Comparison of ENCODE assay signal across 1 cellular context in genomic region chr19:12933287-12934072, GRCh38.
A peak's percentile ranks its signal among the peaks of the same experiment; 100 is the strongest.
TF ChIP-seq lines count a peak whose summit lies in the region.

TSS of gene FARSA (minus strand) at chr19:12933711. CDS start at chr19:12933696, 15 bp downstream.

TF ChIP-seq in GM12878, 131 proteins besides CTCF, POLR2A, EP300 and RAD21 (continued from another document and continues in another):
- TF ChIP-seq EZH2 (IDR thresholded peaks at IDR 0.05; ENCODE audit: borderline replicate concordance, control insufficient read depth, low read depth, low read length) (no peak), SMAD5 (IDR thresholded peaks at IDR 0.05; ENCODE audit: low read depth) (peak; percentile 80; the same call in 1 of the 2 replicates), IKZF2 (IDR thresholded peaks at IDR 0.05) (no peak), ETV6 (conservative IDR thresholded peaks at IDR 0.05 in 1 of 2, IDR thresholded peaks at IDR 0.05 in 1 of 2; ENCODE audit: borderline replicate concordance in 1 of 2, low read depth in 1 of 2) (no peak), BRCA1 (IDR thresholded peaks at IDR 0.05; ENCODE audit: low read depth, low read length) (no peak), WRNIP1 (IDR thresholded peaks at IDR 0.05; ENCODE audit: borderline replicate concordance, low read depth, low read length) (no peak; the same call in 1 of the 2 replicates), ZNF622 (IDR thresholded peaks at IDR 0.05) (no peak), CHD1 (IDR thresholded peaks at IDR 0.05; ENCODE audit: low read depth, low read length) (0 out of 2 replicates have a peak, but pooled peaks have one; percentile 28), KAT2A (conservative IDR thresholded peaks at IDR 0.05; ENCODE audit: control insufficient read depth, low read depth, low read length) (no peak), IRF5 (IDR thresholded peaks at IDR 0.05; ENCODE audit: borderline replicate concordance) (no peak), ATF2 (IDR thresholded peaks at IDR 0.05; ENCODE audit: low read length) (no peak), SUZ12 (IDR thresholded peaks at IDR 0.05; ENCODE audit: unreplicated experiment) (no peak), EED (IDR thresholded peaks at IDR 0.05; ENCODE audit: low read depth) (no peak), RAD51 (IDR thresholded peaks at IDR 0.05) (0 out of 2 replicates have a peak, but pooled peaks have one; percentile 37), BCL11A (IDR thresholded peaks at IDR 0.05; ENCODE audit: low read depth, low read length) (no peak), ZNF592 (IDR thresholded peaks at IDR 0.05) (peak; percentile 100), BMI1 (IDR thresholded peaks at IDR 0.05; ENCODE audit: borderline replicate concordance) (no peak), ZBTB4 (CRISPR knock-in tag; IDR thresholded peaks at IDR 0.05) (no peak), NKRF (conservative IDR thresholded peaks at IDR 0.05) (peak; percentile 90), TARDBP (IDR thresholded peaks at IDR 0.05; ENCODE audit: borderline replicate concordance) (peak; percentile 85; the same call in 1 of the 2 replicates), SKIL (IDR thresholded peaks at IDR 0.05; ENCODE audit: low read depth, poor library complexity, severe bottlenecking) (no peak), CEBPB (IDR thresholded peaks at IDR 0.05; ENCODE audit: borderline replicate concordance in 1 of 2, low read depth in 2 of 2, low read length in 2 of 2) (no peak), E4F1 (IDR thresholded peaks at IDR 0.05; ENCODE audit: borderline replicate concordance, partially characterized antibody) (no peak), MAX (IDR thresholded peaks at IDR 0.05; ENCODE audit: low read depth, low read length) (peak; percentile 80), HCFC1 (IDR thresholded peaks at IDR 0.05; ENCODE audit: low read length) (peak; percentile 96), ELK1 (IDR thresholded peaks at IDR 0.05; ENCODE audit: low read depth, low read length) (peak; percentile 87), SIN3A (IDR thresholded peaks at IDR 0.05; ENCODE audit: low read depth, low read length) (peak; percentile 85), CEBPZ (IDR thresholded peaks at IDR 0.05; ENCODE audit: low read depth, low read length) (no peak), POLR2AphosphoS5 (IDR thresholded peaks at IDR 0.05; ENCODE audit: low read length) (peak; percentile 94), CREM (IDR thresholded peaks at IDR 0.05; ENCODE audit: low read depth) (peak; percentile 71)
